26 cellular contexts compared by ENCODE assay signal in the genomic region with DNA sequence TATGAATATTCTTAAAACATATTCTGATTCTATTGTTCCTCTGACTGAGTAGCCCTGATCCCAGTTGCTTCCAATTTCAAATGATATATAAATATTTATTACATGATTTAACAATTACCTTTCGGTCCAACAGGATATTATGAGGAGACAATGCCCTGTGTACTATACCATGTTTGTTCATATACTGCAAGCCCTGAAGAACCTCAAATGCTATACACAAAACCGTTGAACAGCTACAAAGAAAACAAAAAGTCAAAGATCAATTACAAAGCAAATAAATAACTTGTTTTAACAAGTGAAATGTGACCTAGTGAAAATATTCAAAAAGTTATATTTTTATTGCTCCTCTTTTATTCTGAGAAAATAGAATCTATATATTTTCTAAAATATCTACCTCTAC. TPM values are rescaled to one million over a fixed set of nuclear protein-coding genes. Genes with fewer than 3 reads are reported as not detected.
DNase-seq lines count a peak whose midpoint lies in the region; ATAC-seq, FAIRE-seq and TF ChIP-seq lines count a peak whose summit lies in the region.
"Had no signal": no experiment of that assay in that cellular context is flagged by ENCODE, and none has a peak within 500 bp of the region (broad histone marks: within the 10 kb centered on the region; RNA-seq: fewer than 3 reads in every experiment).

No MANE protein-coding gene starts in this region.

- peak overlapping the region; percentile 20; the same call in 1 of the 2 replicates for H3K4me2 ChIP-seq in HepG2 (ENCODE audit: low read depth, low read length)
- H3K4me2 ChIP-seq: BLaER1 had no signal

- TF ChIP-seq POLR2A in HepG2 (IDR thresholded peaks at IDR 0.05; ENCODE audit: insufficient read depth in 1 of 2, low read depth in 2 of 2, low read length in 2 of 2): no peak
- no peak for TF ChIP-seq POLR2A in right lobe of liver (IDR thresholded peaks at IDR 0.05)

- H3K9ac ChIP-seq in HepG2 (ENCODE audit: insufficient read depth, low read depth, low read length) (no peak overlapping the region), kidney (ENCODE audit: low read length in 2 of 2) (no peak overlapping the region)
- H3K9ac ChIP-seq: BLaER1 had no signal

- H3K4me3 Mint-ChIP-seq in naive thymus-derived CD4-positive, alpha-beta T cell: no peak overlapping the region
- H3K4me3 Mint-ChIP-seq: CD14-positive monocyte; CD4-positive, alpha-beta memory T cell; CD4-positive, CD25-positive, alpha-beta regulatory T cell; CD8-positive, alpha-beta memory T cell had no signal

- intact Hi-C loops in HepG2 (cut with micrococcal nuclease; ENCODE audit: unreplicated experiment): loop anchor here (10.0 kb wide), 1 partner anchor 543 kb away; no protein-coding TSS in a partner anchor
- intact Hi-C loops in right lobe of liver (cut with DNase I): no loop called here
- intact Hi-C loops in kidney (cut with DNase I): no loop called here
- intact Hi-C loops in naive thymus-derived CD4-positive, alpha-beta T cell (cut with micrococcal nuclease): loop anchor here in 1 of 2 donors (10.0 kb wide), 1 partner anchor 923 kb away; no protein-coding TSS in a partner anchor

- H3K27ac ChIP-seq in HepG2 (ENCODE audit: extremely low read length, insufficient read depth, low read length): peak overlapping the region; percentile 94
- no peak overlapping the region for H3K27ac ChIP-seq in right lobe of liver
- H3K27ac ChIP-seq in kidney (ENCODE audit: low read depth in 2 of 2, low read length in 2 of 2): no peak overlapping the region
- H3K27ac ChIP-seq in naive thymus-derived CD4-positive, alpha-beta T cell (ENCODE audit: low read depth, low read length): no peak overlapping the region
- H3K27ac ChIP-seq: BLaER1 had no signal

- no peak for TF ChIP-seq CTCF in HepG2 (CRISPR knock-in tag; IDR thresholded peaks at IDR 0.05)
- TF ChIP-seq CTCF in right lobe of liver (IDR thresholded peaks at IDR 0.05): no peak
- no peak for TF ChIP-seq CTCF in kidney (IDR thresholded peaks at IDR 0.05; ENCODE audit: borderline replicate concordance, extremely low read depth, insufficient read depth)

- H3K36me3 ChIP-seq in HepG2 (replicated peaks in 1 of 2; ENCODE audit: control insufficient read depth in 1 of 2, insufficient read depth in 2 of 2, low read length in 2 of 2): no peaks in the 10 kb centered on the region
- H3K36me3 ChIP-seq in right lobe of liver: no peaks in the 10 kb centered on the region
- H3K36me3 ChIP-seq in kidney (ENCODE audit: control insufficient read depth in 1 of 2, insufficient read depth in 2 of 2, low read length in 2 of 2): no peaks in the 10 kb centered on the region
- peaks cover 0 to 3% (median 0%) of the 10 kb centered on the region in 3 experiments for H3K36me3 ChIP-seq in naive thymus-derived CD4-positive, alpha-beta T cell (ENCODE audit: control insufficient read depth in 2 of 3, insufficient read depth in 3 of 3, low read length in 3 of 3)
- H3K36me3 ChIP-seq: BE2C, BLaER1 had no signal

- H3K4me1 ChIP-seq in HepG2 (ENCODE audit: insufficient read depth, low read length) (peaks cover 97% of the 10 kb centered on the region), right lobe of liver (peaks cover 0 to 22% (median 2%) of the 10 kb centered on the region in 4 donors), kidney (ENCODE audit: control insufficient read depth in 1 of 2, insufficient read depth in 1 of 2, low read depth in 1 of 2, low read length in 2 of 2) (peaks cover 0 to 8% of the 10 kb centered on the region in 2 donors)
- H3K4me1 ChIP-seq in naive thymus-derived CD4-positive, alpha-beta T cell (ENCODE audit: control insufficient read depth in 2 of 2, insufficient read depth in 2 of 2, low read length in 2 of 2): no peaks in the 10 kb centered on the region
- H3K4me1 ChIP-seq: BE2C, BLaER1 had no signal

- no peaks in the 10 kb centered on the region for H4K20me1 ChIP-seq in HepG2 (ENCODE audit: insufficient read depth, low read length)

- no TSS peak for BruUV-seq in HepG2 (replicated peaks; lab: Mats Ljungman, UMichigan)

- peak in 1 of 2 experiments; percentile 67; a peak in 2 of 4 replicates for TF ChIP-seq EP300 in HepG2 (IDR thresholded peaks at IDR 0.05; ENCODE audit: low read depth in 2 of 2, low read length in 2 of 2)
- TF ChIP-seq EP300 in HepG2 (CRISPR knock-in tag; IDR thresholded peaks at IDR 0.05; ENCODE audit: borderline replicate concordance): no peak

- no peaks in the 10 kb centered on the region for H3K27me3 Mint-ChIP-seq in naive thymus-derived CD4-positive, alpha-beta T cell
- H3K27me3 Mint-ChIP-seq: CD4-positive, alpha-beta memory T cell; CD4-positive, CD25-positive, alpha-beta regulatory T cell; CD8-positive, alpha-beta memory T cell had no signal

- in situ Hi-C loops in HepG2 (cut with HindIII; ENCODE audit: extremely low pct_ligation_motif_present, low pct_unique_long_range_greater_than_20kb): no loop called here

- 24% methylated on average over 2 of the region's 2 CpGs for WGBS in HepG2 (ENCODE audit: low lambda C conversion rate)
- 66% methylated on average over 2 of the region's 2 CpGs for WGBS in right lobe of liver (ENCODE audit: insufficient coverage, low coverage, low lambda C conversion rate, missing lambda C conversion rate)

- ATAC-seq in HepG2: no peak
- ATAC-seq in right lobe of liver: no peak
- no peak for ATAC-seq in naive thymus-derived CD4-positive, alpha-beta T cell

- H2AFZ ChIP-seq in HepG2 (ENCODE audit: low read length): no peak overlapping the region

- no peaks in the 10 kb centered on the region for H3K27me3 ChIP-seq in HepG2 (ENCODE audit: control insufficient read depth in 1 of 2, insufficient read depth in 2 of 2, low read length in 2 of 2)
- no peaks in the 10 kb centered on the region for H3K27me3 ChIP-seq in right lobe of liver
- H3K27me3 ChIP-seq in naive thymus-derived CD4-positive, alpha-beta T cell (ENCODE audit: control insufficient read depth in 2 of 2, insufficient read depth in 2 of 2, low read length in 2 of 2): no peaks in the 10 kb centered on the region
- H3K27me3 ChIP-seq: BE2C, BLaER1 had no signal

- peaks cover 0 to 7% (median 3%) of the 10 kb centered on the region in 5 donors for H3K36me3 Mint-ChIP-seq in naive thymus-derived CD4-positive, alpha-beta T cell

- TF ChIP-seq RAD21 in HepG2 (CRISPR knock-in tag; IDR thresholded peaks at IDR 0.05): no peak

- peaks cover 0 to 4% (median 0%) of the 10 kb centered on the region in 7 donors for H3K4me1 Mint-ChIP-seq in naive thymus-derived CD4-positive, alpha-beta T cell
- H3K4me1 Mint-ChIP-seq: CD14-positive monocyte had no signal

- no peak overlapping the region for H3K27ac Mint-ChIP-seq in naive thymus-derived CD4-positive, alpha-beta T cell
- H3K27ac Mint-ChIP-seq: CD14-positive monocyte had no signal

- CTCF ChIA-PET in HepG2 (lab: Yijun Ruan, JAX; ENCODE audit: low intra/inter-chr PET ratio, low total read pairs): no interaction called here
- CTCF ChIA-PET in naive thymus-derived CD4-positive, alpha-beta T cell (lab: Charles Lee): no interaction called here

- FAIRE-seq in HepG2 (lab: Jason Lieb, UNC) (no peak), G401.6 (lab: Jason Lieb, UNC) (peak; percentile 46), frontal cortex (lab: Jason Lieb, UNC) (peak; percentile 8), kidney (lab: Jason Lieb, UNC) (peak; percentile 32)
- FAIRE-seq: A204.1, GM12891, GM18507 had no signal

- H3K9me3 ChIP-seq in HepG2 (ENCODE audit: low read length): no peaks in the 10 kb centered on the region
- H3K9me3 ChIP-seq in right lobe of liver: no peaks in the 10 kb centered on the region
- no peaks in the 10 kb centered on the region for H3K9me3 ChIP-seq in kidney (ENCODE audit: control insufficient read depth in 1 of 2, low read length in 2 of 2)
- H3K9me3 ChIP-seq in naive thymus-derived CD4-positive, alpha-beta T cell (ENCODE audit: control insufficient read depth in 2 of 3, low read length in 3 of 3): no peaks in the 10 kb centered on the region
- H3K9me3 ChIP-seq: BE2C, BLaER1 had no signal

- H3K4me3 ChIP-seq in HepG2 (replicated peaks in 1 of 3; ENCODE audit: insufficient read depth in 1 of 3, low read depth in 2 of 3, low read length in 3 of 3): no peak overlapping the region
- H3K4me3 ChIP-seq in right lobe of liver: no peak overlapping the region
- H3K4me3 ChIP-seq in kidney (ENCODE audit: low read length in 2 of 2): no peak overlapping the region
- no peak overlapping the region for H3K4me3 ChIP-seq in naive thymus-derived CD4-positive, alpha-beta T cell (ENCODE audit: low read length)
- H3K4me3 ChIP-seq: BLaER1 had no signal

- DNase-seq in HepG2 (ENCODE audit: low spot score) (no peak), right lobe of liver (no peak), frontal cortex (ENCODE audit: low spot score in 2 of 2) (no peak), kidney (no peak), COR-L47 (lab: John Stamatoyannopoulos, UW) (no peak), NCI-H446 treated with DMSO at 0.1 percent for 48 hours (lab: John Stamatoyannopoulos, UW) (no peak)
- DNase-seq in naive thymus-derived CD4-positive, alpha-beta T cell: no peak
- DNase-seq: 8988T; ACHN; BE2C; C1 segment of cervical spinal cord; CD4-positive, alpha-beta memory T cell; CD4-positive, CD25-positive, alpha-beta regulatory T cell; CD8-positive, alpha-beta memory T cell; DMS 273 treated with DMSO at 0.1 percent for 48 hours; DMS153; DMS79; DND-41; EL; GF-D8 had no signal

- POLR2A ChIA-PET in HepG2 (lab: Yijun Ruan, JAX): interaction anchor here (2.0 to 3.0 kb wide), 2 partner anchors 26 to 54 kb away, joined by 8 to 16 read pairs; a partner anchor contains a TSS
- POLR2A ChIA-PET in naive thymus-derived CD4-positive, alpha-beta T cell (lab: Charles Lee): no interaction called here

- peaks cover 58% of the 10 kb centered on the region for H3K79me2 ChIP-seq in HepG2 (ENCODE audit: insufficient read depth, low read length)

- H3K9me3 Mint-ChIP-seq in naive thymus-derived CD4-positive, alpha-beta T cell: no peaks in the 10 kb centered on the region
- H3K9me3 Mint-ChIP-seq: CD14-positive monocyte; CD4-positive, alpha-beta memory T cell; CD8-positive, alpha-beta memory T cell had no signal

RNA-seq across cellular contexts. Expression of a gene that starts 54.0 kb away (rescaled TPM):
- total RNA-seq in HepG2 (2016; rRNA removed; fragmentation: Illumina TruSeq; extraction: Trizol): 44.3 and 51.0 TPM in 2 replicates
- total RNA-seq in HepG2 (2016; cell fraction: cytosol; rRNA removed; fragmentation: Illumina TruSeq; extraction: Trizol; ENCODE audit: low read depth): 51.6 and 59.0 TPM in 2 replicates
- 38.7 and 48.0 TPM in 2 replicates for total RNA-seq in HepG2 (2016; cell fraction: insoluble cytoplasmic fraction; rRNA removed; fragmentation: Illumina TruSeq; extraction: Trizol)
- 31.2 and 40.8 TPM in 2 replicates for total RNA-seq in HepG2 (2016; cell fraction: membrane; rRNA removed; fragmentation: Illumina TruSeq; extraction: Trizol)
- 170 and 177 TPM in 2 replicates for total RNA-seq in HepG2 (2016; cell fraction: nucleus; rRNA removed; fragmentation: Illumina TruSeq; extraction: Trizol)
- polyA plus RNA-seq in HepG2 (2011; rRNA removed): 55.7 and 62.4 TPM in 2 replicates
- 20.1 and 25.7 TPM in 2 replicates for polyA plus RNA-seq in HepG2 (2011; cell fraction: cytosol; rRNA removed)
- polyA plus RNA-seq in HepG2 (2011; cell fraction: nucleus; rRNA removed): 121 and 149 TPM in 2 replicates
- polyA plus RNA-seq in HepG2 (2012): 24.7 and 32.0 TPM in 2 replicates
- 1.9 and 2.8 TPM in 2 replicates for polyA plus RNA-seq in HepG2 (2016; cell fraction: cytosol; fragmentation: Illumina TruSeq; extraction: Trizol; ENCODE audit: low read depth)
- polyA plus RNA-seq in HepG2 (2016; cell fraction: insoluble cytoplasmic fraction; fragmentation: Illumina TruSeq; extraction: Trizol; ENCODE audit: low read depth): 27.6 and 28.6 TPM in 2 replicates
- 6.4 and 6.6 TPM in 2 replicates for polyA plus RNA-seq in HepG2 (2016; cell fraction: membrane; fragmentation: Illumina TruSeq; extraction: Trizol; ENCODE audit: low read depth)
- 52.1 and 53.0 TPM in 2 replicates for polyA plus RNA-seq in HepG2 (2016; cell fraction: nucleus; fragmentation: Illumina TruSeq; extraction: Trizol; ENCODE audit: insufficient read depth, low read depth)
- polyA minus RNA-seq in HepG2 (2011; rRNA and poly(A)+ RNA removed; ENCODE audit: low replicate concordance): 16.3 and 149 TPM in 2 replicates
- 25.6 and 32.7 TPM in 2 replicates for polyA minus RNA-seq in HepG2 (2011; cell fraction: cytosol; rRNA and poly(A)+ RNA removed)
- polyA minus RNA-seq in HepG2 (2011; cell fraction: nucleus; rRNA and poly(A)+ RNA removed): 587 and 688 TPM in 2 replicates
- 10 to 100 TPM; 15.1 to 20.1 (median 16.8) TPM for total RNA-seq in right lobe of liver
- total RNA-seq in frontal cortex: 116 TPM
- total RNA-seq in kidney: 50.0 TPM
- polyA plus RNA-seq in kidney (ENCODE audit: insufficient read depth, low read depth, low replicate concordance): 15.8 TPM
- 10 to 100 TPM; 41.3 to 70.7 (median 60.7) TPM for total RNA-seq in naive thymus-derived CD4-positive, alpha-beta T cell
- 10 to 100 TPM; 29.5 to 33.0 TPM for polyA plus RNA-seq in naive thymus-derived CD4-positive, alpha-beta T cell

RNA-seq across cellular contexts. Expression of a gene that starts 54.4 kb away (rescaled TPM):
- total RNA-seq in HepG2 (2016; rRNA removed; fragmentation: Illumina TruSeq; extraction: Trizol) (82.9 and 116 TPM in 2 replicates), right lobe of liver (10 to 100 TPM; 15.0 to 21.2 (median 16.7) TPM), frontal cortex (22.4 TPM), kidney (47.1 TPM)
- 30.5 and 34.0 TPM in 2 replicates for total RNA-seq in HepG2 (2016; cell fraction: cytosol; rRNA removed; fragmentation: Illumina TruSeq; extraction: Trizol; ENCODE audit: low read depth)
- total RNA-seq in HepG2 (2016; cell fraction: insoluble cytoplasmic fraction; rRNA removed; fragmentation: Illumina TruSeq; extraction: Trizol): 83.6 and 117 TPM in 2 replicates
- total RNA-seq in HepG2 (2016; cell fraction: membrane; rRNA removed; fragmentation: Illumina TruSeq; extraction: Trizol): 39.0 and 40.1 TPM in 2 replicates
- total RNA-seq in HepG2 (2016; cell fraction: nucleus; rRNA removed; fragmentation: Illumina TruSeq; extraction: Trizol): 44.3 and 52.5 TPM in 2 replicates
- polyA plus RNA-seq in HepG2 (2011; rRNA removed) (19.6 and 28.6 TPM in 2 replicates), kidney (ENCODE audit: insufficient read depth, low read depth, low replicate concordance) (43.3 TPM)
- polyA plus RNA-seq in HepG2 (2011; cell fraction: cytosol; rRNA removed): 10.4 and 14.9 TPM in 2 replicates
- 14.5 and 20.1 TPM in 2 replicates for polyA plus RNA-seq in HepG2 (2011; cell fraction: nucleus; rRNA removed)
- polyA plus RNA-seq in HepG2 (2012): 51.2 and 79.1 TPM in 2 replicates
- polyA plus RNA-seq in HepG2 (2016; cell fraction: cytosol; fragmentation: Illumina TruSeq; extraction: Trizol; ENCODE audit: low read depth): 20.3 and 22.2 TPM in 2 replicates
- 110 and 116 TPM in 2 replicates for polyA plus RNA-seq in HepG2 (2016; cell fraction: insoluble cytoplasmic fraction; fragmentation: Illumina TruSeq; extraction: Trizol; ENCODE audit: low read depth)
- polyA plus RNA-seq in HepG2 (2016; cell fraction: membrane; fragmentation: Illumina TruSeq; extraction: Trizol; ENCODE audit: low read depth): 23.9 and 29.0 TPM in 2 replicates
- 92.7 and 105 TPM in 2 replicates for polyA plus RNA-seq in HepG2 (2016; cell fraction: nucleus; fragmentation: Illumina TruSeq; extraction: Trizol; ENCODE audit: insufficient read depth, low read depth)
- 2.7 and 3.9 TPM in 2 replicates for polyA minus RNA-seq in HepG2 (2011; rRNA and poly(A)+ RNA removed; ENCODE audit: low replicate concordance)
- polyA minus RNA-seq in HepG2 (2011; cell fraction: cytosol; rRNA and poly(A)+ RNA removed): 10.7 and 11.9 TPM in 2 replicates
- 20.3 and 25.0 TPM in 2 replicates for polyA minus RNA-seq in HepG2 (2011; cell fraction: nucleus; rRNA and poly(A)+ RNA removed)
- 10 to 100 TPM; 44.2 to 59.2 (median 56.8) TPM for total RNA-seq in naive thymus-derived CD4-positive, alpha-beta T cell
- 10 to 100 TPM; 59.0 to 79.0 TPM for polyA plus RNA-seq in naive thymus-derived CD4-positive, alpha-beta T cell
